1 cellular context compared by ENCODE assay signal in genomic region chr10:97689637-97690036, GRCh38.
TF ChIP-seq lines count a peak whose summit lies in the region.

No MANE protein-coding gene starts in this region.

TF ChIP-seq in HepG2, 621 proteins besides CTCF, POLR2A, EP300 and RAD21:
- TF ChIP-seq ZNF740 (CRISPR knock-in tag; IDR thresholded peaks at IDR 0.05) (no peak), SOX13 (IDR thresholded peaks at IDR 0.05) (no peak), SOX13 (CRISPR knock-in tag; conservative IDR thresholded peaks at IDR 0.05 in 1 of 2, IDR thresholded peaks at IDR 0.05 in 1 of 2) (peak in 1 of 2 experiments; percentile 27; a peak in 1 of 4 replicates)
